39 cellular contexts compared by ENCODE assay signal in genomic region chr10:127840884-127841283, GRCh38. TPM values are rescaled to one million over a fixed set of nuclear protein-coding genes. Genes with fewer than 3 reads are reported as not detected.
"Had no signal": no experiment of that assay in that cellular context is flagged by ENCODE, and none has a peak within 500 bp of the region (broad histone marks: within the 10 kb centered on the region; RNA-seq: fewer than 3 reads in every experiment).

No MANE protein-coding gene starts in this region.

- H3K36me3 Mint-ChIP-seq: activated CD4-positive, alpha-beta memory T cell treated with anti-CD3 and anti-CD28 coated beads for 36 hours; activated CD8-positive, alpha-beta memory T cell treated with anti-CD3 and anti-CD28 coated beads, Interleukin-2, amount 10 ng/mL, durations not matched to agents 7 days and 5 days; activated naive CD4-positive, alpha-beta T cell treated with anti-CD3 and anti-CD28 coated beads, Interleukin-2, amount 50 U/mL, for 24 hours; activated naive CD8-positive, alpha-beta T cell treated with anti-CD3 and anti-CD28 coated beads for 36 hours had no signal

- H3K4me3 ChIP-seq: adrenal gland, body of pancreas, esophagus squamous epithelium, gastroesophageal sphincter, heart right ventricle had no signal

- H3K27me3 ChIP-seq: adrenal gland, body of pancreas had no signal

- H3K4me3 Mint-ChIP-seq: activated CD4-positive, alpha-beta memory T cell treated with anti-CD3 and anti-CD28 coated beads for 36 hours; activated CD4-positive, alpha-beta T cell treated with anti-CD3 and anti-CD28 coated beads for 36 hours; activated CD4-positive, alpha-beta T cell treated with anti-CD3 and anti-CD28 coated beads, Interleukin-2, amount 10 ng/mL, durations not matched to agents 24 days and 14 days; activated CD8-positive, alpha-beta memory T cell treated with anti-CD3 and anti-CD28 coated beads, Interleukin-2, amount 10 ng/mL, durations not matched to agents 7 days and 5 days; activated CD8-positive, alpha-beta T cell treated with anti-CD3 and anti-CD28 coated beads, Interleukin-2, amount 10 ng/mL, durations not matched to agents 7 days and 5 days; activated naive CD4-positive, alpha-beta T cell treated with anti-CD3 and anti-CD28 coated beads for 36 hours; activated naive CD4-positive, alpha-beta T cell treated with anti-CD3 and anti-CD28 coated beads, Interleukin-2, amount 50 U/mL, for 24 hours; activated naive CD8-positive, alpha-beta T cell treated with anti-CD3 and anti-CD28 coated beads for 36 hours; activated naive CD8-positive, alpha-beta T cell treated with anti-CD3 and anti-CD28 coated beads, Interleukin-2, amount 50 U/mL, for 24 hours; activated T-helper 1 cell treated with anti-CD3 and anti-CD28 coated beads, Interleukin-12 subunit alpha, Interleukin-12 subunit beta, Interleukin-2, Interleukin-4 antibody, amounts not matched to agents 30 ng/mL and 10 ng/mL and 1 ng/mL, durations not matched to agents 14 hours and 24 hours and 36 hours; effector memory CD8-positive, alpha-beta T cell had no signal

- H3K9me3 ChIP-seq: adrenal gland, body of pancreas, esophagus squamous epithelium, gastroesophageal sphincter had no signal

- H3K27me3 Mint-ChIP-seq: activated naive CD8-positive, alpha-beta T cell treated with anti-CD3 and anti-CD28 coated beads for 36 hours had no signal

- ATAC-seq: activated CD4-positive, alpha-beta T cell treated with anti-CD3 and anti-CD28 coated beads for 36 hours; activated CD8-positive, alpha-beta memory T cell treated with anti-CD3 and anti-CD28 coated beads, Interleukin-2, amount 10 ng/mL, durations not matched to agents 7 days and 5 days; activated CD8-positive, alpha-beta T cell treated with anti-CD3 and anti-CD28 coated beads, Interleukin-2, amount 10 ng/mL, durations not matched to agents 7 days and 5 days; activated naive CD8-positive, alpha-beta T cell treated with anti-CD3 and anti-CD28 coated beads, Interleukin-2, amount 50 U/mL, for 24 hours; body of pancreas; effector memory CD8-positive, alpha-beta T cell; gastroesophageal sphincter; heart right ventricle had no signal

- H3K4me1 Mint-ChIP-seq: activated CD4-positive, alpha-beta T cell treated with anti-CD3 and anti-CD28 coated beads for 36 hours; activated CD4-positive, alpha-beta T cell treated with anti-CD3 and anti-CD28 coated beads, Interleukin-2, amount 10 ng/mL, durations not matched to agents 24 days and 14 days; activated CD8-positive, alpha-beta memory T cell treated with anti-CD3 and anti-CD28 coated beads, Interleukin-2, amount 10 ng/mL, durations not matched to agents 7 days and 5 days; activated naive CD8-positive, alpha-beta T cell treated with anti-CD3 and anti-CD28 coated beads for 36 hours; activated naive CD8-positive, alpha-beta T cell treated with anti-CD3 and anti-CD28 coated beads, Interleukin-2, amount 50 U/mL, for 24 hours had no signal

- H3K36me3 ChIP-seq: adrenal gland, esophagus squamous epithelium, gastroesophageal sphincter, heart right ventricle had no signal

- H3K27ac ChIP-seq: adrenal gland, body of pancreas, epithelial cell of prostate, esophagus squamous epithelium, gastroesophageal sphincter, heart right ventricle had no signal

- H3K4me1 ChIP-seq: adrenal gland, body of pancreas, esophagus squamous epithelium, gastroesophageal sphincter, heart right ventricle had no signal

- H3K9me3 Mint-ChIP-seq: activated CD4-positive, alpha-beta T cell treated with anti-CD3 and anti-CD28 coated beads, Interleukin-2, amount 10 ng/mL, durations not matched to agents 24 days and 14 days; activated naive CD4-positive, alpha-beta T cell treated with anti-CD3 and anti-CD28 coated beads for 36 hours; activated naive CD4-positive, alpha-beta T cell treated with anti-CD3 and anti-CD28 coated beads, Interleukin-2, amount 50 U/mL, for 24 hours; activated naive CD8-positive, alpha-beta T cell treated with anti-CD3 and anti-CD28 coated beads for 36 hours; activated naive CD8-positive, alpha-beta T cell treated with anti-CD3 and anti-CD28 coated beads, Interleukin-2, amount 50 U/mL, for 24 hours; activated T-helper 1 cell treated with anti-CD3 and anti-CD28 coated beads, Interleukin-12 subunit alpha, Interleukin-12 subunit beta, Interleukin-2, Interleukin-4 antibody, amounts not matched to agents 30 ng/mL and 10 ng/mL and 1 ng/mL, durations not matched to agents 14 hours and 24 hours and 36 hours; activated T-helper 2 cell treated with anti-CD3 and anti-CD28 coated beads, Interferon-gamma antibody, Interleukin-2, Interleukin-4, amounts not matched to agents 10 μg/mL and 5 μg/mL and 100 μg/mL, durations not matched to agents 14 hours and 24 hours and 36 hours; effector memory CD8-positive, alpha-beta T cell had no signal

- H3K27ac Mint-ChIP-seq: activated CD4-positive, alpha-beta memory T cell treated with anti-CD3 and anti-CD28 coated beads for 36 hours; activated CD4-positive, alpha-beta T cell treated with anti-CD3 and anti-CD28 coated beads for 36 hours; activated CD4-positive, alpha-beta T cell treated with anti-CD3 and anti-CD28 coated beads, Interleukin-2, amount 10 ng/mL, durations not matched to agents 24 days and 14 days; activated CD8-positive, alpha-beta memory T cell treated with anti-CD3 and anti-CD28 coated beads, Interleukin-2, amount 10 ng/mL, durations not matched to agents 7 days and 5 days; activated CD8-positive, alpha-beta T cell treated with anti-CD3 and anti-CD28 coated beads, Interleukin-2, amount 10 ng/mL, durations not matched to agents 7 days and 5 days; activated naive CD4-positive, alpha-beta T cell treated with anti-CD3 and anti-CD28 coated beads for 36 hours; activated naive CD4-positive, alpha-beta T cell treated with anti-CD3 and anti-CD28 coated beads, Interleukin-2, amount 50 U/mL, for 24 hours; activated naive CD8-positive, alpha-beta T cell treated with anti-CD3 and anti-CD28 coated beads for 36 hours; activated naive CD8-positive, alpha-beta T cell treated with anti-CD3 and anti-CD28 coated beads, Interleukin-2, amount 50 U/mL, for 24 hours; activated T-helper 1 cell treated with anti-CD3 and anti-CD28 coated beads, Interleukin-12 subunit alpha, Interleukin-12 subunit beta, Interleukin-2, Interleukin-4 antibody, amounts not matched to agents 30 ng/mL and 10 ng/mL and 1 ng/mL, durations not matched to agents 14 hours and 24 hours and 36 hours; activated T-helper 2 cell treated with anti-CD3 and anti-CD28 coated beads, Interferon-gamma antibody, Interleukin-2, Interleukin-4, amounts not matched to agents 10 μg/mL and 5 μg/mL and 100 μg/mL, durations not matched to agents 14 hours and 24 hours and 36 hours; effector memory CD8-positive, alpha-beta T cell had no signal

- DNase-seq: activated CD4-positive, alpha-beta memory T cell treated with anti-CD3 and anti-CD28 coated beads for 36 hours; activated CD4-positive, alpha-beta T cell treated with anti-CD3 and anti-CD28 coated beads for 36 hours; activated CD4-positive, alpha-beta T cell treated with anti-CD3 and anti-CD28 coated beads, Interleukin-2, amount 10 ng/mL, durations not matched to agents 24 days and 14 days; activated CD4-positive, CD25-positive, alpha-beta regulatory T cell; activated CD4-positive, CD25-positive, alpha-beta regulatory T cell treated with anti-CD3 and anti-CD28 coated beads, Interleukin-2, amount 50 U/mL, for 72 hours; activated CD8-positive, alpha-beta memory T cell treated with anti-CD3 and anti-CD28 coated beads, Interleukin-2, amount 10 ng/mL, durations not matched to agents 7 days and 5 days; activated CD8-positive, alpha-beta memory T cell treated with anti-CD3 and anti-CD28 coated beads, Interleukin-2, amount 50 U/mL, for 4 hours; activated CD8-positive, alpha-beta T cell treated with anti-CD3 and anti-CD28 coated beads, Interleukin-2, amount 10 ng/mL, durations not matched to agents 7 days and 5 days; activated effector memory CD4-positive, alpha-beta T cell treated with anti-CD3 and anti-CD28 coated beads, Interleukin-2, amount 50 U/mL, for 16 hours; activated naive CD4-positive, alpha-beta T cell treated with anti-CD3 and anti-CD28 coated beads for 36 hours; activated naive CD8-positive, alpha-beta T cell treated with anti-CD3 and anti-CD28 coated beads for 36 hours; activated naive CD8-positive, alpha-beta T cell treated with anti-CD3 and anti-CD28 coated beads, Interleukin-2, amount 50 U/mL, for 24 hours; activated T-cell treated with anti-CD3 and anti-CD28 coated beads, Interleukin-2, amount 50 U/mL, for 1 hour; activated T-cell treated with anti-CD3 and anti-CD28 coated beads, Interleukin-2, amount 50 U/mL, for 48 hours; adrenal gland; anterior cingulate cortex; caudate nucleus; cortex of kidney; dermis blood vessel endothelial cell; effector CD4-positive, alpha-beta T cell; effector memory CD8-positive, alpha-beta T cell; esophagus squamous epithelium; foreskin melanocyte; heart right ventricle; T-helper 2 cell had no signal

RNA-seq across cellular contexts. Expression of gene CLRN3, which starts 51.9 kb away (rescaled TPM):
- total RNA-seq: activated CD4-positive, alpha-beta memory T cell treated with anti-CD3 and anti-CD28 coated beads for 36 hours; activated CD4-positive, alpha-beta T cell treated with anti-CD3 and anti-CD28 coated beads for 36 hours; activated CD4-positive, alpha-beta T cell treated with anti-CD3 and anti-CD28 coated beads, Interleukin-2, amount 10 ng/mL, durations not matched to agents 24 days and 14 days; activated CD8-positive, alpha-beta memory T cell treated with anti-CD3 and anti-CD28 coated beads for 36 hours; activated CD8-positive, alpha-beta memory T cell treated with anti-CD3 and anti-CD28 coated beads, Interleukin-2, amount 10 ng/mL, durations not matched to agents 7 days and 5 days; activated CD8-positive, alpha-beta T cell treated with anti-CD3 and anti-CD28 coated beads, Interleukin-2, amount 10 ng/mL, durations not matched to agents 7 days and 5 days; activated naive CD4-positive, alpha-beta T cell treated with anti-CD3 and anti-CD28 coated beads for 36 hours; activated naive CD8-positive, alpha-beta T cell treated with anti-CD3 and anti-CD28 coated beads for 36 hours; activated T-helper 1 cell treated with anti-CD3 and anti-CD28 coated beads, Interleukin-12 subunit alpha, Interleukin-12 subunit beta, Interleukin-2, Interleukin-4 antibody, amounts not matched to agents 30 ng/mL and 10 ng/mL and 1 ng/mL, durations not matched to agents 14 hours and 24 hours and 36 hours; activated T-helper 2 cell treated with anti-CD3 and anti-CD28 coated beads, Interferon-gamma antibody, Interleukin-2, Interleukin-4, amounts not matched to agents 10 μg/mL and 5 μg/mL and 100 μg/mL, durations not matched to agents 14 hours and 24 hours and 36 hours; chondrocyte; dermis blood vessel endothelial cell; endothelial cell of umbilical vein; esophagus squamous epithelium; fibroblast of lung; fibroblast of villous mesenchyme; gastroesophageal sphincter; glomerular endothelial cell; heart right ventricle; T-helper 1 cell treated with Interleukin-12 subunit alpha and Interleukin-12 subunit beta and Interleukin-4 antibody, amounts not matched to agents 30 ng/mL and 1 ng/mL, for 36 hours had no signal
- polyA plus RNA-seq: adrenal gland, esophagus, fibroblast of lung, heart right ventricle had no signal
